In the genomic region with DNA sequence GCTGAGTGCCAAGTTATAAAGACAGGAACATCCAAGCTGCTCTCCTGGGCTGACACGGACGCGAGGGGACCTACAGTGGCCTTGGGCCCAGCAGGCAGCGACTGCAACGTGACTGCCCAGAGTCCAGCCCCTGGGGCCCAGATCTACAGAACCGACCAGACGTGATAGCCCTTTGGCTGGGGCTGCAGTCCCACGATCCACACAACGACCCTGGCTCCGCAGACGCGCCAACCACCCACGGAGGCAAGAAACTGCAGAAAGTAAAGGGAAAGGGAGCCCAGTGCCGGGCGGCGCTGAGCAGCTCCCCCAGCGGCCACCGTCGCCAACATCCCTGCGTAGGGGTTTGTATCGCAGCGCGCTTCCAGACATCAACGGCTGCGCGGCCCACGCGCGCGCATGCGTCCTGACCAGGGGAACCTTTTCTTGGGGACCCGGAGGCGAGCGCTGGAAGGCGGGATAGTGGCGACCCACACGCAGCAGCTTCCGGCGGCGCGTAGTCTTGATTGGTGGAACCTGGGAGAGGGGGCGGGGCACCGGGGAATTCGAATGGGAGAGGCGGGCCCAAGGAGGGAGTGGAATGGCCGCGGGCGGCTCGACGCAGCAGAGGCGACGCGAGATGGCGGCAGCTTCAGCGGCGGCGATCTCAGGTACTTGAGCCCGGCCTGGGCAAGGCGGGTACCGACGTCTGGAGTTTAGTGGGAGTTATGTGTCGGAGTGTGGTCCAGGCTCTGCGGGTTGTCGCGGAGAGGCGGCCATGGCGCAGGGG, we compare ENCODE assay signal across 1 cellular context.
TF ChIP-seq lines count a peak whose summit lies in the region.

Gene KIF22, plus strand, starts transcription at position 569 of the 766 bp plus-strand sequence. Its CDS starts 9 bp downstream, at position 578.

TF ChIP-seq in WTC11, 78 proteins besides CTCF, POLR2A, EP300 and RAD21 (continued from another document and continues in another):
- TF ChIP-seq, protein P1, sequence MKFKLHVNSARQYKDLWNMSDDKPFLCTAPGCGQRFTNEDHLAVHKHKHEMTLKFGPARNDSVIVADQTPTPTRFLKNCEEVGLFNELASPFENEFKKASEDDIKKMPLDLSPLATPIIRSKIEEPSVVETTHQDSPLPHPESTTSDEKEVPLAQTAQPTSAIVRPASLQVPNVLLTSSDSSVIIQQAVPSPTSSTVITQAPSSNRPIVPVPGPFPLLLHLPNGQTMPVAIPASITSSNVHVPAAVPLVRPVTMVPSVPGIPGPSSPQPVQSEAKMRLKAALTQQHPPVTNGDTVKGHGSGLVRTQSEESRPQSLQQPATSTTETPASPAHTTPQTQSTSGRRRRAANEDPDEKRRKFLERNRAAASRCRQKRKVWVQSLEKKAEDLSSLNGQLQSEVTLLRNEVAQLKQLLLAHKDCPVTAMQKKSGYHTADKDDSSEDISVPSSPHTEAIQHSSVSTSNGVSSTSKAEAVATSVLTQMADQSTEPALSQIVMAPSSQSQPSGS (CRISPR knock-in tag; IDR thresholded peaks at IDR 0.05; ENCODE audit: borderline replicate concordance, low read depth): no peak
- no peak for TF ChIP-seq TCF7 (CRISPR knock-in tag; IDR thresholded peaks at IDR 0.05; ENCODE audit: low read depth)
- TF ChIP-seq RORB (CRISPR knock-in tag; IDR thresholded peaks at IDR 0.05): no peak
- TF ChIP-seq ZNF671 (CRISPR knock-in tag; IDR thresholded peaks at IDR 0.05): no peak
- peak; percentile 87 for TF ChIP-seq ZNF232 (CRISPR knock-in tag; IDR thresholded peaks at IDR 0.05)
- TF ChIP-seq CDX4 (CRISPR knock-in tag; IDR thresholded peaks at IDR 0.05; ENCODE audit: borderline replicate concordance): no peak
- no peak for TF ChIP-seq TEAD4 (CRISPR knock-in tag; IDR thresholded peaks at IDR 0.05)
- TF ChIP-seq TP53 (CRISPR knock-in tag; IDR thresholded peaks at IDR 0.05): no peak
- TF ChIP-seq, protein P2, sequence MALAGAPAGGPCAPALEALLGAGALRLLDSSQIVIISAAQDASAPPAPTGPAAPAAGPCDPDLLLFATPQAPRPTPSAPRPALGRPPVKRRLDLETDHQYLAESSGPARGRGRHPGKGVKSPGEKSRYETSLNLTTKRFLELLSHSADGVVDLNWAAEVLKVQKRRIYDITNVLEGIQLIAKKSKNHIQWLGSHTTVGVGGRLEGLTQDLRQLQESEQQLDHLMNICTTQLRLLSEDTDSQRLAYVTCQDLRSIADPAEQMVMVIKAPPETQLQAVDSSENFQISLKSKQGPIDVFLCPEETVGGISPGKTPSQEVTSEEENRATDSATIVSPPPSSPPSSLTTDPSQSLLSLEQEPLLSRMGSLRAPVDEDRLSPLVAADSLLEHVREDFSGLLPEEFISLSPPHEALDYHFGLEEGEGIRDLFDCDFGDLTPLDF (CRISPR knock-in tag; IDR thresholded peaks at IDR 0.05): peak; percentile 70; the same call in 1 of the 2 replicates
- TF ChIP-seq NR3C1 (CRISPR knock-in tag; conservative IDR thresholded peaks at IDR 0.05; ENCODE audit: low read depth): no peak
- TF ChIP-seq, protein P3, sequence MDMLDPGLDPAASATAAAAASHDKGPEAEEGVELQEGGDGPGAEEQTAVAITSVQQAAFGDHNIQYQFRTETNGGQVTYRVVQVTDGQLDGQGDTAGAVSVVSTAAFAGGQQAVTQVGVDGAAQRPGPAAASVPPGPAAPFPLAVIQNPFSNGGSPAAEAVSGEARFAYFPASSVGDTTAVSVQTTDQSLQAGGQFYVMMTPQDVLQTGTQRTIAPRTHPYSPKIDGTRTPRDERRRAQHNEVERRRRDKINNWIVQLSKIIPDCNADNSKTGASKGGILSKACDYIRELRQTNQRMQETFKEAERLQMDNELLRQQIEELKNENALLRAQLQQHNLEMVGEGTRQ (CRISPR knock-in tag; IDR thresholded peaks at IDR 0.05): no peak
- TF ChIP-seq EMX1 (CRISPR knock-in tag; IDR thresholded peaks at IDR 0.05): 0 out of 2 replicates have a peak, but pooled peaks have one; percentile 28
- no peak for TF ChIP-seq MXD4 (CRISPR knock-in tag; IDR thresholded peaks at IDR 0.05; ENCODE audit: borderline replicate concordance)
- TF ChIP-seq PRDM15 (CRISPR knock-in tag; IDR thresholded peaks at IDR 0.05): 0 out of 2 replicates have a peak, but pooled peaks have one; percentile 21
- peak; percentile 41; the same call in 1 of the 2 replicates for TF ChIP-seq ZNF281 (CRISPR knock-in tag; IDR thresholded peaks at IDR 0.05)
- TF ChIP-seq ZNF219 (CRISPR knock-in tag; IDR thresholded peaks at IDR 0.05; ENCODE audit: borderline replicate concordance): peak; percentile 22; the same call in 1 of the 2 replicates
- TF ChIP-seq, protein P4, sequence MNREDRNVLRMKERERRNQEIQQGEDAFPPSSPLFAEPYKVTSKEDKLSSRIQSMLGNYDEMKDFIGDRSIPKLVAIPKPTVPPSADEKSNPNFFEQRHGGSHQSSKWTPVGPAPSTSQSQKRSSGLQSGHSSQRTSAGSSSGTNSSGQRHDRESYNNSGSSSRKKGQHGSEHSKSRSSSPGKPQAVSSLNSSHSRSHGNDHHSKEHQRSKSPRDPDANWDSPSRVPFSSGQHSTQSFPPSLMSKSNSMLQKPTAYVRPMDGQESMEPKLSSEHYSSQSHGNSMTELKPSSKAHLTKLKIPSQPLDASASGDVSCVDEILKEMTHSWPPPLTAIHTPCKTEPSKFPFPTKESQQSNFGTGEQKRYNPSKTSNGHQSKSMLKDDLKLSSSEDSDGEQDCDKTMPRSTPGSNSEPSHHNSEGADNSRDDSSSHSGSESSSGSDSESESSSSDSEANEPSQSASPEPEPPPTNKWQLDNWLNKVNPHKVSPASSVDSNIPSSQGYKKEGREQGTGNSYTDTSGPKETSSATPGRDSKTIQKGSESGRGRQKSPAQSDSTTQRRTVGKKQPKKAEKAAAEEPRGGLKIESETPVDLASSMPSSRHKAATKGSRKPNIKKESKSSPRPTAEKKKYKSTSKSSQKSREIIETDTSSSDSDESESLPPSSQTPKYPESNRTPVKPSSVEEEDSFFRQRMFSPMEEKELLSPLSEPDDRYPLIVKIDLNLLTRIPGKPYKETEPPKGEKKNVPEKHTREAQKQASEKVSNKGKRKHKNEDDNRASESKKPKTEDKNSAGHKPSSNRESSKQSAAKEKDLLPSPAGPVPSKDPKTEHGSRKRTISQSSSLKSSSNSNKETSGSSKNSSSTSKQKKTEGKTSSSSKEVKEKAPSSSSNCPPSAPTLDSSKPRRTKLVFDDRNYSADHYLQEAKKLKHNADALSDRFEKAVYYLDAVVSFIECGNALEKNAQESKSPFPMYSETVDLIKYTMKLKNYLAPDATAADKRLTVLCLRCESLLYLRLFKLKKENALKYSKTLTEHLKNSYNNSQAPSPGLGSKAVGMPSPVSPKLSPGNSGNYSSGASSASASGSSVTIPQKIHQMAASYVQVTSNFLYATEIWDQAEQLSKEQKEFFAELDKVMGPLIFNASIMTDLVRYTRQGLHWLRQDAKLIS (CRISPR knock-in tag; IDR thresholded peaks at IDR 0.05; ENCODE audit: borderline replicate concordance): 0 out of 2 replicates have a peak, but pooled peaks have one; percentile 71
- TF ChIP-seq, protein P5, sequence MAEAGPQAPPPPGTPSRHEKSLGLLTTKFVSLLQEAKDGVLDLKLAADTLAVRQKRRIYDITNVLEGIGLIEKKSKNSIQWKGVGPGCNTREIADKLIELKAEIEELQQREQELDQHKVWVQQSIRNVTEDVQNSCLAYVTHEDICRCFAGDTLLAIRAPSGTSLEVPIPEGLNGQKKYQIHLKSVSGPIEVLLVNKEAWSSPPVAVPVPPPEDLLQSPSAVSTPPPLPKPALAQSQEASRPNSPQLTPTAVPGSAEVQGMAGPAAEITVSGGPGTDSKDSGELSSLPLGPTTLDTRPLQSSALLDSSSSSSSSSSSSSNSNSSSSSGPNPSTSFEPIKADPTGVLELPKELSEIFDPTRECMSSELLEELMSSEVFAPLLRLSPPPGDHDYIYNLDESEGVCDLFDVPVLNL (CRISPR knock-in tag; IDR thresholded peaks at IDR 0.05; ENCODE audit: borderline replicate concordance, low read depth): peak; percentile 78; the same call in 1 of the 2 replicates
- peak; percentile 94 for TF ChIP-seq HMGXB4 (CRISPR knock-in tag; IDR thresholded peaks at IDR 0.05)
- no peak; the same call in 1 of the 2 replicates for TF ChIP-seq ZNF263 (CRISPR knock-in tag; IDR thresholded peaks at IDR 0.05; ENCODE audit: low read depth)
- TF ChIP-seq HMGA2 (CRISPR knock-in tag; IDR thresholded peaks at IDR 0.05): no peak
- TF ChIP-seq FOXP1 (CRISPR knock-in tag; IDR thresholded peaks at IDR 0.05; ENCODE audit: borderline replicate concordance): no peak
- no peak for TF ChIP-seq JAZF1 (CRISPR knock-in tag; IDR thresholded peaks at IDR 0.05)
- peak; percentile 99 for TF ChIP-seq MYBL2 (CRISPR knock-in tag; IDR thresholded peaks at IDR 0.05)
- TF ChIP-seq PREB (CRISPR knock-in tag; IDR thresholded peaks at IDR 0.05; ENCODE audit: borderline replicate concordance): peak; percentile 67; the same call in 1 of the 2 replicates
- no peak for TF ChIP-seq GRHL2 (CRISPR knock-in tag; IDR thresholded peaks at IDR 0.05; ENCODE audit: insufficient replicate concordance, severe bottlenecking)
- TF ChIP-seq ELF4 (CRISPR knock-in tag; IDR thresholded peaks at IDR 0.05; ENCODE audit: low read depth): no peak
- TF ChIP-seq ZNF121 (CRISPR knock-in tag; IDR thresholded peaks at IDR 0.05): no peak
- TF ChIP-seq IRF2 (CRISPR knock-in tag; IDR thresholded peaks at IDR 0.05; ENCODE audit: borderline replicate concordance, low read depth): no peak
- no peak for TF ChIP-seq ZNF423 (CRISPR knock-in tag; IDR thresholded peaks at IDR 0.05)
- TF ChIP-seq NR2C2 (CRISPR knock-in tag; IDR thresholded peaks at IDR 0.05): peak; percentile 37; the same call in 1 of the 2 replicates
